ENCODE assay signal across 18 cellular contexts in genomic region chr18:6120820-6121279, GRCh38.
DNase-seq lines count a peak whose midpoint lies in the region; ATAC-seq, FAIRE-seq and TF ChIP-seq lines count a peak whose summit lies in the region.
"Had no signal": no experiment of that assay in that cellular context is flagged by ENCODE, and none has a peak within 500 bp of the region (broad histone marks: within the 10 kb centered on the region; RNA-seq: fewer than 3 reads in every experiment).

No MANE protein-coding gene starts in this region.

- H3K27me3 ChIP-seq in fibroblast of lung (ENCODE audit: control insufficient read depth, insufficient read depth, low read length) (no peaks in the 10 kb centered on the region), testis (no peaks in the 10 kb centered on the region), ascending aorta (no peaks in the 10 kb centered on the region)

- H3K9ac ChIP-seq in fibroblast of lung (ENCODE audit: insufficient read depth, low read length): no peak overlapping the region

- WGBS in testis, 2 donors: 26 to 37% methylated on average over 4 of the region's 4 CpGs

- H3K4me2 ChIP-seq in fibroblast of lung (ENCODE audit: extremely low read depth, insufficient read depth, low read length): no peak overlapping the region

- no peaks in the 10 kb centered on the region for H3K36me3 ChIP-seq in fibroblast of lung (ENCODE audit: control insufficient read depth, insufficient read depth, low read length)
- H3K36me3 ChIP-seq in testis (ENCODE audit: low read depth, missing control alignments): no peaks in the 10 kb centered on the region
- H3K36me3 ChIP-seq in ascending aorta: no peaks in the 10 kb centered on the region

- ATAC-seq in Right ventricle myocardium inferior: peak; percentile 94
- peak; percentile 98 for ATAC-seq in left ventricle myocardium superior
- ATAC-seq in stimulated activated naive CD8-positive, alpha-beta T cell treated with anti-CD3 and anti-CD28 coated beads, Interleukin-15, Interleukin-2, amounts not matched to agents 100 U/mL and 50 U/mL, for 24 hours: no peak
- ATAC-seq: Panc1 had no signal

- H3K4me1 ChIP-seq in fibroblast of lung (ENCODE audit: control insufficient read depth, extremely low read depth, insufficient read depth, low read length) (no peaks in the 10 kb centered on the region), testis (peaks cover 3% of the 10 kb centered on the region), ascending aorta (no peaks in the 10 kb centered on the region)

- DNase-seq in Right ventricle myocardium inferior (ENCODE audit: missing footprints) (no peak), cardiac septum (ENCODE audit: low spot score) (no peak), fibroblast of lung (ENCODE audit: low read depth in 2 of 2) (peak; percentile 6 to 60), left ventricle myocardium superior (no peak), testis (peak; percentile 53), ascending aorta (ENCODE audit: low spot score in 2 of 2) (no peak), urothelium cell line (ENCODE audit: low spot score) (no peak)
- DNase-seq in stimulated activated naive CD8-positive, alpha-beta T cell treated with anti-CD3 and anti-CD28 coated beads, Interleukin-15, Interleukin-2, amounts not matched to agents 100 U/mL and 50 U/mL, for 24 hours: no peak
- DNase-seq: C1 segment of cervical spinal cord, DMS153, H9, NCI-H1436 treated with DMSO at 0.1 percent for 48 hours, NCI-H2081 treated with DMSO at 0.1 percent for 48 hours, NCI-H510A treated with DMSO at 0.1 percent for 48 hours had no signal

- H2AFZ ChIP-seq in fibroblast of lung (ENCODE audit: low read length): no peak overlapping the region

- no peaks in the 10 kb centered on the region for H3K9me3 ChIP-seq in fibroblast of lung (ENCODE audit: control insufficient read depth, insufficient read depth, low read depth, low read length)
- no peaks in the 10 kb centered on the region for H3K9me3 ChIP-seq in testis
- no peaks in the 10 kb centered on the region for H3K9me3 ChIP-seq in ascending aorta

- H3K27ac ChIP-seq in fibroblast of lung (ENCODE audit: insufficient read depth, low read length) (no peak overlapping the region), testis (peak overlapping the region; percentile 7 to 25), ascending aorta (no peak overlapping the region)
- H3K27ac ChIP-seq: HL-60 had no signal

- no peaks in the 10 kb centered on the region for H3K79me2 ChIP-seq in fibroblast of lung (ENCODE audit: control insufficient read depth, insufficient read depth, low read length)

- no peak for TF ChIP-seq POLR2A in testis (IDR thresholded peaks at IDR 0.05)

- no peaks in the 10 kb centered on the region for H4K20me1 ChIP-seq in fibroblast of lung (ENCODE audit: control insufficient read depth, extremely low read depth, insufficient read depth, low read length)

- TF ChIP-seq CTCF in fibroblast of lung (conservative IDR thresholded peaks at IDR 0.05 in 1 of 2, IDR thresholded peaks at IDR 0.05 in 1 of 2; ENCODE audit: low read depth in 1 of 2, low read length in 2 of 2) (no peak), testis (IDR thresholded peaks at IDR 0.05) (no peak), ascending aorta (IDR thresholded peaks at IDR 0.05) (no peak)

- no peak for FAIRE-seq in urothelium cell line (lab: Jason Lieb, UNC)
- FAIRE-seq: GM19239, HTR-8/SVneo had no signal

- intact Hi-C loops in Right ventricle myocardium inferior (cut with DNase I) (loop anchor here (5.0 kb wide), 1 partner anchor 64 kb away; no protein-coding TSS in a partner anchor), cardiac septum (cut with DNase I) (loop anchor here (5.0 kb wide), 1 partner anchor 64 kb away; no protein-coding TSS in a partner anchor), left ventricle myocardium superior (cut with micrococcal nuclease) (no loop called here), testis (cut with DNase I; ENCODE audit: low total_unique reads) (no loop called here), ascending aorta (cut with DNase I) (no loop called here)

- no peak overlapping the region for H3K4me3 ChIP-seq in fibroblast of lung (replicated peaks in 1 of 4; ENCODE audit: control extremely low read depth in 1 of 4, insufficient read depth in 1 of 4, low read depth in 3 of 4, low read length in 4 of 4)
- no peak overlapping the region for H3K4me3 ChIP-seq in testis
- no peak overlapping the region for H3K4me3 ChIP-seq in ascending aorta

Comparison
In these comparisons a context has a peak if more than half of its experiments do, and no peak if none do; other contexts are left out.
1. intact Hi-C loops: an anchor here in Right ventricle myocardium inferior (5.0 kb wide) and cardiac septum (5.0 kb wide); none called in left ventricle myocardium superior, testis and ascending aorta.
2. DNase-seq: peak in fibroblast of lung (2 of 2) and testis (single experiment); none in Right ventricle myocardium inferior (single experiment), cardiac septum (single experiment), left ventricle myocardium superior (single experiment), ascending aorta (0 of 2), stimulated activated naive CD8-positive, alpha-beta T cell treated with anti-CD3 and anti-CD28 coated beads, Interleukin-15, Interleukin-2, amounts not matched to agents 100 U/mL and 50 U/mL, for 24 hours (single experiment) and urothelium cell line (single experiment).
3. H3K27ac ChIP-seq: peak in testis (2 of 2); none in fibroblast of lung (single experiment) and ascending aorta (0 of 2).